In genomic region chr9:15377625-15378252, GRCh38 we compare ENCODE assay signal across 1 cellular context.
A peak's percentile ranks its signal among the peaks of the same experiment; 100 is the strongest.
TF ChIP-seq lines count a peak whose summit lies in the region.

No MANE protein-coding gene starts in this region.

TF ChIP-seq in K562, 482 proteins besides CTCF, POLR2A, EP300 and RAD21:
- TF ChIP-seq ZNF232 (CRISPR knock-in tag; IDR thresholded peaks at IDR 0.05) (peak; percentile 93), ZNF766 (CRISPR knock-in tag; conservative IDR thresholded peaks at IDR 0.05) (peak; percentile 66), CCNT2 (IDR thresholded peaks at IDR 0.05; ENCODE audit: borderline replicate concordance, extremely low read depth, insufficient read length, low read depth, low read length) (no peak)
